Comparison of ENCODE assay signal across 17 cellular contexts in the genomic region with DNA sequence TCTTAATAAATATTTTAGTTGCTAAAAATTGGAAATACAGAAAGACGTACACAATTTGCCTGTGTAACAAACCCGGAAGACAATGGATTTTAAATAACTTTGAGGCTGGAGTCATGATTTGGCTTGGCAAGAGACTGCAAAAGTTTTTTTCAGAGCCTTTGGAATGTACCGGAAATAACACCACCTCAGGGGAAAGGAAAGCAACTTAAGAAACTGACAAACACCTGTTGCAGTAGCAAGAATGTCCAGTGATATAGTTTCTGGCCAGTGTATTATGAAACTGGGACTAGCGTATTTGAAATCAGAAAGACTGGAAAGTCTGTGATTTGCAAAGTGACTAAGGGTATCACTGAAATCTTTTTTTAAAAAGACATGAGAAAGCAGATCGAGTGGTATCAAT. TPM values are rescaled to one million over a fixed set of nuclear protein-coding genes. Genes with fewer than 3 reads are reported as not detected.
A peak's percentile ranks its signal among the peaks of the same experiment; 100 is the strongest.
DNase-seq lines count a peak whose midpoint lies in the region; ATAC-seq and TF ChIP-seq lines count a peak whose summit lies in the region.
"Had no signal": no experiment of that assay in that cellular context is flagged by ENCODE, and none has a peak within 500 bp of the region (broad histone marks: within the 10 kb centered on the region; RNA-seq: fewer than 3 reads in every experiment).

No MANE protein-coding gene starts in this region.

- no peaks in the 10 kb centered on the region for H4K20me1 ChIP-seq in MM.1S (ENCODE audit: insufficient read depth, low read length)

- ATAC-seq in left lung: peak; percentile 49
- no peak for ATAC-seq in activated T-helper 17 cell treated with anti-CD3 and anti-CD28 coated beads, Interleukin-2, amount 50 U/mL, for 72 hours (replicated peaks)
- ATAC-seq: foreskin keratinocyte, K562 had no signal

- H3K36me3 Mint-ChIP-seq in activated T-helper 17 cell treated with anti-CD3 and anti-CD28 coated beads, Interleukin-2, amount 50 U/mL, for 72 hours (ENCODE audit: low read depth): no peaks in the 10 kb centered on the region
- H3K36me3 Mint-ChIP-seq: activated naive CD4-positive, alpha-beta T cell treated with anti-CD3 and anti-CD28 coated beads, Interleukin-2, amount 10 ng/mL, durations not matched to agents 7 days and 5 days; brain had no signal

- H3K4me2 ChIP-seq in MM.1S (ENCODE audit: low read depth, low read length) (peak overlapping the region; percentile 47), skeletal muscle satellite cell (ENCODE audit: low read length) (peak overlapping the region; percentile 71)

- WGBS in tibial nerve, 2 donors: 40 to 43% methylated on average over 5 of the region's 5 CpGs

- H3K4me3 ChIP-seq in MM.1S (ENCODE audit: low read length) (peak overlapping the region; percentile 12), colonic mucosa (no peak overlapping the region), left lung (no peak overlapping the region), skeletal muscle satellite cell (ENCODE audit: low read length) (peak overlapping the region; percentile 65), tibial nerve (peak overlapping the region in 1 of 4 donors; percentile 10)
- H3K4me3 ChIP-seq: K562, SJSA1 had no signal

- TF ChIP-seq POLR2A in tibial nerve (IDR thresholded peaks at IDR 0.05): no peak

- H3K36me3 ChIP-seq in MM.1S (replicated peaks; ENCODE audit: insufficient read depth, low read length): no peaks in the 10 kb centered on the region
- H3K36me3 ChIP-seq in colonic mucosa: no peaks in the 10 kb centered on the region
- H3K36me3 ChIP-seq in left lung: no peaks in the 10 kb centered on the region
- no peaks in the 10 kb centered on the region for H3K36me3 ChIP-seq in skeletal muscle satellite cell (ENCODE audit: insufficient read depth, low read length)
- no peaks in the 10 kb centered on the region for H3K36me3 ChIP-seq in tibial nerve
- H3K36me3 ChIP-seq: SJSA1 had no signal

- H3K4me1 ChIP-seq in MM.1S (ENCODE audit: low read length) (peaks cover 17% of the 10 kb centered on the region), colonic mucosa (no peaks in the 10 kb centered on the region), left lung (peaks cover 0 to 5% of the 10 kb centered on the region in 2 donors), skeletal muscle satellite cell (ENCODE audit: control insufficient read depth, insufficient read depth, low read length) (peaks cover 32% of the 10 kb centered on the region), tibial nerve (peaks cover 0 to 19% (median 0%) of the 10 kb centered on the region in 4 donors)
- H3K4me1 ChIP-seq: parathyroid adenoma had no signal

- H2AFZ ChIP-seq in MM.1S (ENCODE audit: low read length): no peak overlapping the region
- H2AFZ ChIP-seq: parathyroid adenoma had no signal

- H3K4me1 Mint-ChIP-seq in activated T-helper 17 cell treated with anti-CD3 and anti-CD28 coated beads, Interleukin-2, amount 50 U/mL, for 72 hours: no peaks in the 10 kb centered on the region
- H3K4me1 Mint-ChIP-seq: activated CD4-positive, alpha-beta T cell treated with anti-CD3 and anti-CD28 coated beads, Interleukin-2, amount 10 ng/mL, durations not matched to agents 7 days and 5 days; activated naive CD4-positive, alpha-beta T cell treated with anti-CD3 and anti-CD28 coated beads, Interleukin-2, amount 10 ng/mL, durations not matched to agents 7 days and 5 days had no signal

- H3K27ac Mint-ChIP-seq in activated T-helper 17 cell treated with anti-CD3 and anti-CD28 coated beads, Interleukin-2, amount 50 U/mL, for 72 hours: no peak overlapping the region
- H3K27ac Mint-ChIP-seq: activated CD4-positive, alpha-beta T cell treated with anti-CD3 and anti-CD28 coated beads, Interleukin-2, amount 10 ng/mL, durations not matched to agents 7 days and 5 days; activated naive CD4-positive, alpha-beta T cell treated with anti-CD3 and anti-CD28 coated beads, Interleukin-2, amount 10 ng/mL, durations not matched to agents 7 days and 5 days had no signal

- peak overlapping the region; percentile 23; the same call in 1 of the 2 replicates for H3K27ac ChIP-seq in MM.1S (ENCODE audit: low read length)
- peak overlapping the region; percentile 35 for H3K27ac ChIP-seq in colonic mucosa
- no peak overlapping the region for H3K27ac ChIP-seq in left lung
- no peak overlapping the region for H3K27ac ChIP-seq in tibial nerve
- H3K27ac ChIP-seq: foreskin keratinocyte, parathyroid adenoma, SJSA1 had no signal

- no peaks in the 10 kb centered on the region for H3K27me3 ChIP-seq in MM.1S (replicated peaks; ENCODE audit: insufficient read depth, low read length)
- no peaks in the 10 kb centered on the region for H3K27me3 ChIP-seq in colonic mucosa
- H3K27me3 ChIP-seq in left lung: no peaks in the 10 kb centered on the region
- H3K27me3 ChIP-seq in skeletal muscle satellite cell (ENCODE audit: control insufficient read depth, insufficient read depth, low read length): no peaks in the 10 kb centered on the region
- H3K27me3 ChIP-seq in tibial nerve: no peaks in the 10 kb centered on the region
- H3K27me3 ChIP-seq: foreskin keratinocyte, SJSA1 had no signal

- H3K9me3 ChIP-seq in MM.1S (replicated peaks; ENCODE audit: insufficient read depth, low read length) (no peaks in the 10 kb centered on the region), colonic mucosa (no peaks in the 10 kb centered on the region), left lung (no peaks in the 10 kb centered on the region), skeletal muscle satellite cell (replicated peaks; ENCODE audit: low read length) (no peaks in the 10 kb centered on the region), tibial nerve (no peaks in the 10 kb centered on the region)
- H3K9me3 ChIP-seq: SJSA1 had no signal

- peak; percentile 62 for DNase-seq in MM.1S
- no peak for DNase-seq in colonic mucosa
- DNase-seq in left lung: no peak
- DNase-seq in tibial nerve (ENCODE audit: low spot score in 2 of 2): no peak
- no peak for DNase-seq in stimulated activated CD4-positive, alpha-beta T cell treated with anti-CD3 and anti-CD28 coated beads, Interleukin-1b, Interleukin-23, amount 100 ng/mL, for 48 hours
- no peak for DNase-seq in UCSD-AML1 (lab: John Stamatoyannopoulos, UW; ENCODE audit: unreplicated experiment)
- DNase-seq: activated CD4-positive, alpha-beta T cell treated with anti-CD3 and anti-CD28 coated beads, Interleukin-2, amount 10 ng/mL, durations not matched to agents 7 days and 5 days; activated naive CD4-positive, alpha-beta T cell treated with anti-CD3 and anti-CD28 coated beads, Interleukin-2, amount 10 ng/mL, durations not matched to agents 7 days and 5 days; effector CD8-positive, alpha-beta T cell; NK-92 treated with Interleukin-12 subunit alpha and Interleukin-12 subunit beta, amount 100 ng/mL, for 24 hours had no signal

- H3K9ac ChIP-seq in MM.1S (ENCODE audit: low read length) (no peak overlapping the region), colonic mucosa (ENCODE audit: low read depth in 2 of 2, low read length in 2 of 2) (no peak overlapping the region), skeletal muscle satellite cell (ENCODE audit: low read depth, low read length) (peak overlapping the region; percentile 82)
- H3K9ac ChIP-seq: parathyroid adenoma had no signal

- H3F3A ChIP-seq in MM.1S (ENCODE audit: insufficient read depth, low read length): no peaks in the 10 kb centered on the region; the same call in 1 of the 2 replicates

- TF ChIP-seq CTCF in MM.1S (IDR thresholded peaks at IDR 0.05; ENCODE audit: low read length) (no peak), colonic mucosa (IDR thresholded peaks at IDR 0.05) (no peak), left lung (IDR thresholded peaks at IDR 0.05) (no peak), tibial nerve (IDR thresholded peaks at IDR 0.05) (no peak)

- no peak overlapping the region for H3K4me3 Mint-ChIP-seq in activated T-helper 17 cell treated with anti-CD3 and anti-CD28 coated beads, Interleukin-2, amount 50 U/mL, for 72 hours
- H3K4me3 Mint-ChIP-seq: activated CD4-positive, alpha-beta T cell treated with anti-CD3 and anti-CD28 coated beads, Interleukin-2, amount 10 ng/mL, durations not matched to agents 7 days and 5 days; activated naive CD4-positive, alpha-beta T cell treated with anti-CD3 and anti-CD28 coated beads, Interleukin-2, amount 10 ng/mL, durations not matched to agents 7 days and 5 days had no signal

- no peaks in the 10 kb centered on the region for H3K27me3 Mint-ChIP-seq in activated T-helper 17 cell treated with anti-CD3 and anti-CD28 coated beads, Interleukin-2, amount 50 U/mL, for 72 hours
- H3K27me3 Mint-ChIP-seq: activated CD4-positive, alpha-beta T cell treated with anti-CD3 and anti-CD28 coated beads, Interleukin-2, amount 10 ng/mL, durations not matched to agents 7 days and 5 days; activated naive CD4-positive, alpha-beta T cell treated with anti-CD3 and anti-CD28 coated beads, Interleukin-2, amount 10 ng/mL, durations not matched to agents 7 days and 5 days had no signal

- no peaks in the 10 kb centered on the region for H3K9me2 ChIP-seq in MM.1S (replicated peaks; ENCODE audit: insufficient read depth, low read length)

- intact Hi-C loops in colonic mucosa (cut with DNase I): no loop called here
- intact Hi-C loops in left lung (cut with DNase I): no loop called here

- no peaks in the 10 kb centered on the region for H3K9me3 Mint-ChIP-seq in activated T-helper 17 cell treated with anti-CD3 and anti-CD28 coated beads, Interleukin-2, amount 50 U/mL, for 72 hours
- H3K9me3 Mint-ChIP-seq: activated CD4-positive, alpha-beta T cell treated with anti-CD3 and anti-CD28 coated beads, Interleukin-2, amount 10 ng/mL, durations not matched to agents 7 days and 5 days; activated naive CD4-positive, alpha-beta T cell treated with anti-CD3 and anti-CD28 coated beads, Interleukin-2, amount 10 ng/mL, durations not matched to agents 7 days and 5 days had no signal

- TF ChIP-seq EP300 in tibial nerve (IDR thresholded peaks at IDR 0.05): no peak

- H3K79me2 ChIP-seq in MM.1S (ENCODE audit: low read length): no peaks in the 10 kb centered on the region
- H3K79me2 ChIP-seq: parathyroid adenoma had no signal

RNA-seq across cellular contexts. Expression of a gene that starts 0.8 kb away (rescaled TPM):
- total RNA-seq in colonic mucosa (1 to 10 TPM in 1 of 2 donors, under 1 TPM in 1; 0.94 to 2.0 TPM), left lung (under 1 TPM; 0.82 to 0.89 TPM), tibial nerve (under 1 TPM in 3 of 4 donors, not detected in 1; 0.22 to 0.63 (median 0.59) TPM)
- total RNA-seq in skeletal muscle satellite cell (2012; rRNA removed): 1.0 and 4.8 TPM in 2 replicates
- total RNA-seq in activated T-helper 17 cell treated with anti-CD3 and anti-CD28 coated beads, Interleukin-2, amount 50 U/mL, for 72 hours: not detected
- total RNA-seq: activated CD4-positive, alpha-beta T cell treated with anti-CD3 and anti-CD28 coated beads, Interleukin-2, amount 10 ng/mL, durations not matched to agents 7 days and 5 days; foreskin keratinocyte; K562 had no signal

Comparison
In these comparisons a context has a peak if more than half of its experiments do, and no peak if none do; other contexts are left out.
1. H3K27ac ChIP-seq: peak in MM.1S (single experiment) and colonic mucosa (single experiment); none in left lung (0 of 2) and tibial nerve (0 of 4).
2. H3K4me3 ChIP-seq: peak in MM.1S (single experiment) and skeletal muscle satellite cell (single experiment); none in colonic mucosa (single experiment) and left lung (0 of 2).